24 cellular contexts compared by ENCODE assay signal in genomic region chr20:33611106-33611505, GRCh38. TPM values are rescaled to one million over a fixed set of nuclear protein-coding genes. Genes with fewer than 3 reads are reported as not detected.
"Had no signal": no experiment of that assay in that cellular context is flagged by ENCODE, and none has a peak within 500 bp of the region (broad histone marks: within the 10 kb centered on the region; RNA-seq: fewer than 3 reads in every experiment).

No MANE protein-coding gene starts in this region.

- H3K4me3 Mint-ChIP-seq: dendritic cell treated with granulocyte-macrophage colony-stimulating factor and Interleukin-4, amounts not matched to agents 40 ng/mL and 50 ng/mL, for 4 days; naive thymus-derived CD8-positive, alpha-beta T cell had no signal

- H3K27ac Mint-ChIP-seq: dendritic cell treated with granulocyte-macrophage colony-stimulating factor and Interleukin-4, amounts not matched to agents 40 ng/mL and 50 ng/mL, for 4 days had no signal

- H3K27ac ChIP-seq: esophagus squamous epithelium, gastroesophageal sphincter, neutrophil, psoas muscle, stomach, thoracic aorta had no signal

- H3K27me3 Mint-ChIP-seq: dendritic cell treated with granulocyte-macrophage colony-stimulating factor and Interleukin-4, amounts not matched to agents 40 ng/mL and 50 ng/mL, for 4 days; naive thymus-derived CD8-positive, alpha-beta T cell had no signal

- DNase-seq: esophagus squamous epithelium; foreskin fibroblast; glutamatergic neuron; kidney; left colon; mammary epithelial cell; mucosa of descending colon; naive thymus-derived CD8-positive, alpha-beta T cell; psoas muscle; retina; small intestine; stimulated activated CD4-positive, alpha-beta T cell treated with anti-CD3 and anti-CD28 coated beads, Interleukin-12 subunit alpha, Interleukin-12 subunit beta, amount 100 ng/mL, for 4 hours; stimulated activated naive CD4-positive, alpha-beta T cell; stomach; substantia nigra; trophoblast cell had no signal

- ATAC-seq: gastroesophageal sphincter; mucosa of descending colon; naive thymus-derived CD8-positive, alpha-beta T cell; psoas muscle had no signal

- H3K9me3 Mint-ChIP-seq: dendritic cell treated with granulocyte-macrophage colony-stimulating factor and Interleukin-4, amounts not matched to agents 40 ng/mL and 50 ng/mL, for 4 days; naive thymus-derived CD8-positive, alpha-beta T cell had no signal

RNA-seq across cellular contexts. Expression of gene C20orf144, which starts 51.0 kb away (rescaled TPM):
- total RNA-seq: epithelial cell of proximal tubule, esophagus squamous epithelium, gastroesophageal sphincter, left colon, lower leg skin, psoas muscle, stomach, thoracic aorta, urinary bladder had no signal
- polyA plus RNA-seq: naive thymus-derived CD8-positive, alpha-beta T cell; neural cell had no signal

RNA-seq across cellular contexts. Expression of gene ACTL10, which starts 55.6 kb away (rescaled TPM):
- polyA plus RNA-seq: neural cell had no signal
